ENCODE assay signal across 20 cellular contexts in genomic region chr14:31582286-31582691, GRCh38. TPM values are rescaled to one million over a fixed set of nuclear protein-coding genes. Genes with fewer than 3 reads are reported as not detected.
DNase-seq lines count a peak whose midpoint lies in the region; FAIRE-seq and TF ChIP-seq lines count a peak whose summit lies in the region.
"Had no signal": no experiment of that assay in that cellular context is flagged by ENCODE, and none has a peak within 500 bp of the region (broad histone marks: within the 10 kb centered on the region; RNA-seq: fewer than 3 reads in every experiment).

No MANE protein-coding gene starts in this region.

- H3K27ac ChIP-seq in small intestine (ENCODE audit: low read depth in 1 of 2, low read length in 1 of 2), result no peak overlapping the region
- H3K27ac ChIP-seq in Peyer's patch, result no peak overlapping the region
- H3K27ac ChIP-seq: parathyroid adenoma, PC-9 had no signal

- DNase-seq in GM03348 (ENCODE audit: low spot score) (peak; percentile 41), astrocyte of the cerebellum (ENCODE audit: low read depth) (peak; percentile 50), globus pallidus (ENCODE audit: low spot score) (peak; percentile 58), putamen (ENCODE audit: low spot score) (peak; percentile 39), small intestine (no peak), Peyer's patch (no peak), NCI-H510A treated with DMSO at 0.1 percent for 48 hours (lab: John Stamatoyannopoulos, UW) (no peak)
- DNase-seq in activated CD4-positive, alpha-beta T cell treated with anti-CD3 and anti-CD28 coated beads, Interleukin-2, amount 50 U/mL, for 48 hours, result no peak
- DNase-seq: activated T-cell treated with anti-CD3 and anti-CD28 coated beads, Interleukin-2, amount 50 U/mL, for 48 hours; C1 segment of cervical spinal cord; DND-41; endodermal cell; mesendoderm; NCI-H446 treated with DMSO at 0.1 percent for 48 hours; PC-9; stimulated activated naive B cell treated with anti-CD40 and anti-IgM and Interleukin-4, amounts not matched to agents 10 μg/mL and 1 μg/mL and 100 μg/mL, for 72 hours; T-helper 1 cell had no signal

- no peak for FAIRE-seq in small intestine (lab: Jason Lieb, UNC)
- FAIRE-seq: GM12878, H1 had no signal

- H3K36me3 ChIP-seq in small intestine (ENCODE audit: control insufficient read depth in 2 of 2, insufficient read depth in 2 of 2, low read length in 2 of 2) (no peaks in the 10 kb centered on the region), Peyer's patch (no peaks in the 10 kb centered on the region)

- TF ChIP-seq POLR2A in Peyer's patch (IDR thresholded peaks at IDR 0.05), result no peak

- H3K9me3 ChIP-seq in small intestine (ENCODE audit: control insufficient read depth, low read depth), result no peaks in the 10 kb centered on the region
- no peaks in the 10 kb centered on the region for H3K9me3 ChIP-seq in Peyer's patch

- TF ChIP-seq CTCF in astrocyte of the cerebellum (IDR thresholded peaks at IDR 0.05; ENCODE audit: low read depth, low read length, missing control alignments) (no peak), Peyer's patch (IDR thresholded peaks at IDR 0.05) (no peak)

- H3K27me3 ChIP-seq in small intestine (ENCODE audit: control insufficient read depth in 2 of 2, insufficient read depth in 2 of 2, low read length in 2 of 2) (no peaks in the 10 kb centered on the region), Peyer's patch (no peaks in the 10 kb centered on the region)

- no peak overlapping the region for H3K4me3 ChIP-seq in astrocyte of the cerebellum (ENCODE audit: low read depth, low read length)
- H3K4me3 ChIP-seq in small intestine (ENCODE audit: low read depth in 1 of 2, low read length in 2 of 2), result no peak overlapping the region
- H3K4me3 ChIP-seq in Peyer's patch, result no peak overlapping the region
- H3K4me3 ChIP-seq: GM12878, PC-9 had no signal

- 67 to 100% (median 89%) methylated on average over 1 of the region's 1 CpG for WGBS in small intestine, 3 donors

- H3K4me1 ChIP-seq in small intestine (ENCODE audit: control insufficient read depth in 2 of 2, insufficient read depth in 1 of 2, low read depth in 1 of 2, low read length in 1 of 2) (peaks cover 0 to 4% of the 10 kb centered on the region in 2 donors), Peyer's patch (no peaks in the 10 kb centered on the region)

- in situ Hi-C loops in astrocyte of the cerebellum (cut with HindIII; ENCODE audit: low sequenced_read_pairs), result no loop called here

RNA-seq across cellular contexts. Expression of gene NUBPL, which starts 21.1 kb away (rescaled TPM):
- 1 to 10 TPM; 1.1 to 7.0 (median 2.2) TPM for polyA plus RNA-seq in small intestine
- 1 to 10 TPM; 4.6 to 8.8 (median 7.7) TPM for total RNA-seq in Peyer's patch

Comparison
In these comparisons a context has a peak if more than half of its experiments do, and no peak if none do; other contexts are left out.
1. DNase-seq: peak in GM03348 (single experiment), astrocyte of the cerebellum (single experiment), globus pallidus (single experiment) and putamen (single experiment); none in small intestine (single experiment), Peyer's patch (0 of 3), activated CD4-positive, alpha-beta T cell treated with anti-CD3 and anti-CD28 coated beads, Interleukin-2, amount 50 U/mL, for 48 hours (0 of 2) and NCI-H510A treated with DMSO at 0.1 percent for 48 hours (single experiment).